26 cellular contexts compared by ENCODE assay signal in the genomic region with DNA sequence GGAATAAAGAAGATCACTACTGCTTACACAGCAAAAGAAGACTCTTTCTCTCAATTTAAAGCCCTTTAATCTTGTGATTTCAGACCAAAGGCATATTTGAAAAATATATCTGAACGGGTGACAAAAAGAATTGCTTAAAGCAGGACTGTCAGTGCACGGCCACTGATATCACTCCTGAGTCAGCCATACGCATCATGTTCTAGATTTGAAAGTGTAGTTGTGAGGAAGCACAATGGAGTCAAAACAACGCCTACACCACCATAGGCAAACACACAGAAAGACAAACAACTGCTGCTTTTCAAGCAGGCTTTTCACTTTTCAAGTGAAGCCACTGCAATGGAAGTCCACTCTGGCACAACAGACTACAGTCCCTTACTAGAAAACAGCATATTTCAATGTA.
"Had no signal": no experiment of that assay in that cellular context is flagged by ENCODE, and none has a peak within 500 bp of the region (broad histone marks: within the 10 kb centered on the region; RNA-seq: fewer than 3 reads in every experiment).

No MANE protein-coding gene starts in this region.

- H3K4me1 ChIP-seq: adrenal gland, spleen, suprapubic skin, tibial artery had no signal

- H3K27ac Mint-ChIP-seq: activated CD4-positive, alpha-beta T cell treated with anti-CD3 and anti-CD28 coated beads, Interleukin-2, amount 10 ng/mL, durations not matched to agents 7 days and 5 days; activated naive CD4-positive, alpha-beta T cell treated with anti-CD3 and anti-CD28 coated beads, Interleukin-2, amount 50 U/mL, for 72 hours; dendritic cell treated with granulocyte-macrophage colony-stimulating factor and Interleukin-4, amounts not matched to agents 40 ng/mL and 50 ng/mL, for 4 days; natural killer cell treated with Interleukin-12 subunit alpha and Interleukin-12 subunit beta and Interleukin-15 and Interleukin-18, amount 100 ng/mL, for 72 hours; stimulated activated memory B cell treated with anti-CD40 and anti-IgM and Interleukin-4, amounts not matched to agents 10 μg/mL and 1 μg/mL and 100 μg/mL, for 72 hours; stimulated activated naive CD8-positive, alpha-beta T cell treated with anti-CD3 and anti-CD28 coated beads, Interleukin-15, amount 100 ng/mL, for 72 hours had no signal

- H3K4me3 ChIP-seq: adrenal gland, esophagus squamous epithelium, heart right ventricle, mucosa of descending colon, right atrium auricular region, spleen, suprapubic skin, tibial artery had no signal

- H3K27ac ChIP-seq: adrenal gland, epithelial cell of prostate, esophagus squamous epithelium, spleen, suprapubic skin, tibial artery had no signal

- H3K36me3 ChIP-seq: adrenal gland had no signal

- H3K9me3 Mint-ChIP-seq: activated naive CD4-positive, alpha-beta T cell treated with anti-CD3 and anti-CD28 coated beads, Interleukin-2, amount 50 U/mL, for 72 hours; activated T-cell treated with anti-CD3 and anti-CD28 coated beads, Interleukin-2, amount 50 U/mL, for 4 hours; dendritic cell treated with granulocyte-macrophage colony-stimulating factor and Interleukin-4, amounts not matched to agents 40 ng/mL and 50 ng/mL, for 4 days; natural killer cell treated with Interleukin-12 subunit alpha and Interleukin-12 subunit beta and Interleukin-15 and Interleukin-18, amount 100 ng/mL, for 72 hours; stimulated activated memory B cell treated with anti-CD40 and anti-IgM and Interleukin-4, amounts not matched to agents 10 μg/mL and 1 μg/mL and 100 μg/mL, for 72 hours; stimulated activated naive CD8-positive, alpha-beta T cell treated with anti-CD3 and anti-CD28 coated beads, Interleukin-15, amount 100 ng/mL, for 72 hours had no signal

- H3K4me3 Mint-ChIP-seq: activated CD4-positive, alpha-beta T cell treated with anti-CD3 and anti-CD28 coated beads, Interleukin-2, amount 10 ng/mL, durations not matched to agents 7 days and 5 days; activated T-cell treated with anti-CD3 and anti-CD28 coated beads, Interleukin-2, amount 50 U/mL, for 4 hours; brain; dendritic cell treated with granulocyte-macrophage colony-stimulating factor and Interleukin-4, amounts not matched to agents 40 ng/mL and 50 ng/mL, for 4 days; natural killer cell treated with Interleukin-12 subunit alpha and Interleukin-12 subunit beta and Interleukin-15 and Interleukin-18, amount 100 ng/mL, for 72 hours; stimulated activated memory B cell treated with anti-CD40 and anti-IgM and Interleukin-4, amounts not matched to agents 10 μg/mL and 1 μg/mL and 100 μg/mL, for 72 hours; stimulated activated naive CD8-positive, alpha-beta T cell treated with anti-CD3 and anti-CD28 coated beads, Interleukin-15, amount 100 ng/mL, for 72 hours had no signal

- H3K4me1 Mint-ChIP-seq: brain had no signal

- ATAC-seq: mucosa of descending colon; natural killer cell treated with Interleukin-12 subunit alpha and Interleukin-12 subunit beta and Interleukin-15 and Interleukin-18, amount 100 ng/mL, for 72 hours; stimulated activated memory B cell treated with anti-CD40 and anti-IgM and Interleukin-4, amounts not matched to agents 10 μg/mL and 1 μg/mL and 100 μg/mL, for 72 hours; stimulated activated naive CD8-positive, alpha-beta T cell treated with anti-CD3 and anti-CD28 coated beads, Interleukin-15, amount 100 ng/mL, for 72 hours had no signal

- H3K9me3 ChIP-seq: adrenal gland, esophagus squamous epithelium, heart right ventricle, mucosa of descending colon, right atrium auricular region, spleen, suprapubic skin, tibial artery had no signal

- H3K27me3 ChIP-seq: adrenal gland, esophagus squamous epithelium, heart right ventricle, right atrium auricular region, spleen, suprapubic skin, tibial artery had no signal

- H3K27me3 Mint-ChIP-seq: activated CD4-positive, alpha-beta T cell treated with anti-CD3 and anti-CD28 coated beads, Interleukin-2, amount 10 ng/mL, durations not matched to agents 7 days and 5 days; brain; dendritic cell treated with granulocyte-macrophage colony-stimulating factor and Interleukin-4, amounts not matched to agents 40 ng/mL and 50 ng/mL, for 4 days; natural killer cell treated with Interleukin-12 subunit alpha and Interleukin-12 subunit beta and Interleukin-15 and Interleukin-18, amount 100 ng/mL, for 72 hours; stimulated activated memory B cell treated with anti-CD40 and anti-IgM and Interleukin-4, amounts not matched to agents 10 μg/mL and 1 μg/mL and 100 μg/mL, for 72 hours; stimulated activated naive CD8-positive, alpha-beta T cell treated with anti-CD3 and anti-CD28 coated beads, Interleukin-15, amount 100 ng/mL, for 72 hours had no signal

- DNase-seq: activated CD4-positive, alpha-beta T cell treated with anti-CD3 and anti-CD28 coated beads, Interleukin-2, amount 10 ng/mL, durations not matched to agents 7 days and 5 days; activated CD4-positive, CD25-positive, alpha-beta regulatory T cell treated with anti-CD3 and anti-CD28 coated beads, Interleukin-2, amount 50 U/mL, for 72 hours; activated naive CD4-positive, alpha-beta T cell; activated T-cell treated with anti-CD3 and anti-CD28 coated beads, Interleukin-2, amount 50 U/mL, for 4 hours; adrenal gland; aorta; central memory CD4-positive, alpha-beta T cell; effector CD4-positive, alpha-beta T cell; esophagus squamous epithelium; foreskin melanocyte; heart right ventricle; kidney glomerular epithelial cell; mucosa of descending colon; spleen; stimulated activated CD4-positive, alpha-beta T cell treated with anti-CD3 and anti-CD28 coated beads, Interleukin-4, amount 100 ng/mL, for 1 hour; stimulated activated naive CD8-positive, alpha-beta T cell treated with anti-CD3 and anti-CD28 coated beads, Interleukin-15, amount 100 ng/mL, for 72 hours; T-helper 2 cell; tibial artery had no signal
